8 cellular contexts compared by ENCODE assay signal in the genomic region with DNA sequence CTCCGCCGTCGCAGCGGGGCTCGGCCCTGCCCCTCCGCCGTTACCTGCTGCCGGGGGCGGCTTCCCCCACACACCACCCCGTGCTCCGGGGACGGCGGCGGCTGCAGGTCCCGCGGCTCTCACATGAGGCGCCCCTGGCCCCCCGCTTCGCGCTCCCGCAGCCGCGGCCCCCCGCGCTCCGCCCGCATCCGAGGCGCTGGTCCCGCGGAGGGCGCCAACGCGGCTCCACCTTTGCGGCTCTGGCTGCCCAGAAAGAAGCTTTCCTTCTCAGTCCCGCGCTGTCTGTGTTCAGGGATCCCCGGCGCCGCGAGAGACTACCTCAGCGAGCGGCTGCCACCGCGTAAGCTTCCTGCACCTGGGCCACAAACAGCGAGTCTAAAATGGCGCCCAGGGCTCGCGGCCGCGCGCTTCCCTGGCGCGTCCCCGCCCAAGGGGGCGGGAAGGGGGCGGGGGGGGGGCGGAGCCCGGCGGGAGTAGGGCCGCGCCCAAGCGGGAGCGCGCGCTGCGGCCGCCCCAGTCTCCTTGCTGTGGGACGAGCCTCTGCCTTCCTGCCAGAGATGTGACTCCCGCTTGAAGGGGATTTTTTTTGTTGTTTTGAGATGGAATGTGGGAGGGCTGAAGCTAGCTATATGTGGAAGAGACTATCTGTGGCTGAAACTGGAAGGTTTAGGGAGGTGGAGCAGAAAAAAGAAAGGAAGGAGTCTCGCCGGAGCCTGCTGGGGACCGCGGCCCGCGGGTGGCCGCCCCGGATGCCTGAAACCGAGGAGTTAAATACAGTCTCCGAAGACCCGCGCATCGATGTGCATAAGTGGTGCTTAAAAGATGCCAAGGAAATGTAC. TPM values are rescaled to one million over a fixed set of nuclear protein-coding genes. Genes with fewer than 3 reads are reported as not detected.
DNase-seq lines count a peak whose midpoint lies in the region; ATAC-seq and TF ChIP-seq lines count a peak whose summit lies in the region.

A gene with protein sequence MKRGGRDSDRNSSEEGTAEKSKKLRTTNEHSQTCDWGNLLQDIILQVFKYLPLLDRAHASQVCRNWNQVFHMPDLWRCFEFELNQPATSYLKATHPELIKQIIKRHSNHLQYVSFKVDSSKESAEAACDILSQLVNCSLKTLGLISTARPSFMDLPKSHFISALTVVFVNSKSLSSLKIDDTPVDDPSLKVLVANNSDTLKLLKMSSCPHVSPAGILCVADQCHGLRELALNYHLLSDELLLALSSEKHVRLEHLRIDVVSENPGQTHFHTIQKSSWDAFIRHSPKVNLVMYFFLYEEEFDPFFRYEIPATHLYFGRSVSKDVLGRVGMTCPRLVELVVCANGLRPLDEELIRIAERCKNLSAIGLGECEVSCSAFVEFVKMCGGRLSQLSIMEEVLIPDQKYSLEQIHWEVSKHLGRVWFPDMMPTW (minus strand): TSS at position 377 of the 839 bp plus-strand sequence. CDS start 5,299 bp downstream, outside the sequence.

- H3K36me3 Mint-ChIP-seq in CD4-positive, alpha-beta memory T cell = peaks cover 0 to 35% of the 10 kb centered on the region in 2 donors

- H3K4me1 Mint-ChIP-seq in CD4-positive, alpha-beta memory T cell = peaks cover 29 to 62% (median 46%) of the 10 kb centered on the region in 4 donors

- peaks cover 48% of the 10 kb centered on the region for H3K4me1 ChIP-seq in CD4-positive, alpha-beta memory T cell (ENCODE audit: insufficient read depth, low read length)
- H3K4me1 ChIP-seq in ectodermal cell (ENCODE audit: control insufficient read depth, insufficient read depth, low read length) (peaks cover 4% of the 10 kb centered on the region), lung (ENCODE audit: control insufficient read depth in 2 of 2, insufficient read depth in 2 of 2, low read length in 2 of 2) (peaks cover 3 to 21% of the 10 kb centered on the region in 2 donors)

- peak within 1 kb of the TSS; percentile 80 to 99 (median 97) for H3K27ac Mint-ChIP-seq in CD4-positive, alpha-beta memory T cell

- peak within 1 kb of the TSS; percentile 94 for H3K27ac ChIP-seq in CD4-positive, alpha-beta memory T cell (ENCODE audit: low read depth, low read length)
- peak within 1 kb of the TSS; percentile 88 for H3K27ac ChIP-seq in ectodermal cell (ENCODE audit: insufficient read depth, low read depth, low read length, poor library complexity, severe bottlenecking)
- H3K27ac ChIP-seq in lung (ENCODE audit: low read depth in 1 of 2, low read length in 1 of 2) = peak within 1 kb of the TSS; percentile 98 to 99

- CTCF ChIA-PET in CD4-positive, alpha-beta memory T cell (lab: Charles Lee; ENCODE audit: partially characterized antibody) = interaction anchor here (0.7 to 4.0 kb wide), 7 partner anchors 10 to 47 kb away, joined by 3 to 23 read pairs (median 6); a partner anchor contains a TSS

- peak within 1 kb of the TSS; percentile 66 to 86 for H3K4me3 ChIP-seq in CD4-positive, alpha-beta memory T cell (ENCODE audit: low read length in 2 of 2)
- H3K4me3 ChIP-seq in ectodermal cell (ENCODE audit: insufficient read depth, low read depth, low read length) = peak within 1 kb of the TSS; percentile 88
- H3K4me3 ChIP-seq in lung = peak within 1 kb of the TSS; percentile 86

- no peaks in the 10 kb centered on the region for H3K9me3 ChIP-seq in CD4-positive, alpha-beta memory T cell (ENCODE audit: control insufficient read depth in 1 of 2, low read length in 2 of 2)
- no peaks in the 10 kb centered on the region for H3K9me3 ChIP-seq in ectodermal cell (ENCODE audit: control insufficient read depth, low read length)
- no peaks in the 10 kb centered on the region for H3K9me3 ChIP-seq in lung (ENCODE audit: control insufficient read depth in 2 of 2, insufficient read depth in 1 of 2, low read length in 1 of 2)

- TF ChIP-seq CTCF in lung (IDR thresholded peaks at IDR 0.05; ENCODE audit: control extremely low read depth, extremely low read depth) = no peak

- peak within 1 kb of the TSS; percentile 96 to 100 (median 99) for H3K4me3 Mint-ChIP-seq in CD4-positive, alpha-beta memory T cell

- WGBS in ectodermal cell, 2 experiments = 0 to 1% methylated on average over 79 to 83 of the region's 83 CpGs
- 0% methylated on average over 52 to 83 of the region's 83 CpGs for WGBS in lung, 2 donors

- intact Hi-C loops in CD4-positive, alpha-beta memory T cell (cut with micrococcal nuclease) = loop anchor here (1.0 to 10.0 kb wide), 4 partner anchors 35 to 1392 kb away; a partner anchor contains a TSS

- POLR2A ChIA-PET in CD4-positive, alpha-beta memory T cell (lab: Charles Lee; ENCODE audit: partially characterized antibody) = interaction anchor here (0.9 to 5.0 kb wide), 25 partner anchors 10 to 1701 kb away, joined by 3 to 204 read pairs (median 6); a partner anchor contains a TSS

- H3K27me3 Mint-ChIP-seq in CD4-positive, alpha-beta memory T cell = no peaks in the 10 kb centered on the region

- H3K9me3 Mint-ChIP-seq in CD4-positive, alpha-beta memory T cell = no peaks in the 10 kb centered on the region

- H3K27me3 ChIP-seq in CD4-positive, alpha-beta memory T cell (ENCODE audit: insufficient read depth, low read length) = no peaks in the 10 kb centered on the region
- H3K27me3 ChIP-seq in ectodermal cell (ENCODE audit: control insufficient read depth, insufficient read depth, low read length, poor library complexity, severe bottlenecking) = no peaks in the 10 kb centered on the region
- H3K27me3 ChIP-seq in lung (ENCODE audit: control insufficient read depth, insufficient read depth) = no peaks in the 10 kb centered on the region

- no peaks in the 10 kb centered on the region for H3K36me3 ChIP-seq in CD4-positive, alpha-beta memory T cell (ENCODE audit: insufficient read depth, low read length)
- H3K36me3 ChIP-seq in ectodermal cell (ENCODE audit: control insufficient read depth, insufficient read depth, low read length) (no peaks in the 10 kb centered on the region), lung (ENCODE audit: control insufficient read depth in 2 of 2, insufficient read depth in 2 of 2, low read length in 2 of 2) (no peaks in the 10 kb centered on the region)

- ATAC-seq in GM19452 (IDR thresholded peaks at IDR 0.05; ENCODE audit: unreplicated experiment) = peak; percentile 63
- peak; percentile 30 for ATAC-seq in HG03575 (IDR thresholded peaks at IDR 0.05; ENCODE audit: extremely low read depth, insufficient number of reproducible peaks, low FRiP score, unreplicated experiment)
- peak; percentile 86 for ATAC-seq in lung (ENCODE audit: insufficient read depth, low FRiP score)

- DNase-seq in CD4-positive, alpha-beta memory T cell = peak; percentile 83 to 87 (median 87)
- DNase-seq in NK-92 (lab: John Stamatoyannopoulos, UW; ENCODE audit: unreplicated experiment) (peak; percentile 11), lung (ENCODE audit: low spot score) (peak; percentile 80)
- peak; percentile 49 to 73 for DNase-seq in activated CD8-positive, alpha-beta memory T cell treated with anti-CD3 and anti-CD28 coated beads for 1 hour (ENCODE audit: extremely low read depth in 1 of 2, low read depth in 1 of 2)
- peak; percentile 70 to 77 (median 71) for DNase-seq in stimulated activated CD4-positive, alpha-beta T cell treated with anti-CD3 and anti-CD28 coated beads, TNF-alpha, amount 100 ng/mL, for 24 hours (ENCODE audit: low read depth in 3 of 3)

RNA-seq across cellular contexts. Expression of the gene that starts here (rescaled TPM):
- total RNA-seq in CD4-positive, alpha-beta memory T cell = 10 to 100 TPM; 94.2 to 96.2 TPM
- polyA plus RNA-seq in CD4-positive, alpha-beta memory T cell = 10 to 100 TPM; 53.7 to 67.3 TPM
- polyA plus RNA-seq in ectodermal cell (2013, experiment 1 of 4) = 18.9 TPM
- polyA plus RNA-seq in ectodermal cell (2013, experiment 2 of 4) = 16.9 TPM
- polyA plus RNA-seq in ectodermal cell (2013, experiment 3 of 4) = 18.4 TPM
- polyA plus RNA-seq in ectodermal cell (2013, experiment 4 of 4) = 18.7 TPM
- total RNA-seq in lung = 10 to 100 TPM; 48.0 to 90.6 TPM
- 10 to 100 TPM; 18.7 to 22.3 TPM for polyA plus RNA-seq in lung

Comparison
In these comparisons a context has a peak if more than half of its experiments do, and no peak if none do; other contexts are left out.
1. Peak in every context shown above with its lines: DNase-seq, ATAC-seq, H3K4me3 ChIP-seq and H3K27ac ChIP-seq.
2. DNase-seq: peak in every context shown above with its lines; median percentile 87 in CD4-positive, alpha-beta memory T cell; 80 in lung; 71 in stimulated activated CD4-positive, alpha-beta T cell treated with anti-CD3 and anti-CD28 coated beads, TNF-alpha, amount 100 ng/mL, for 24 hours; 61 in activated CD8-positive, alpha-beta memory T cell treated with anti-CD3 and anti-CD28 coated beads for 1 hour; 11 in NK-92.
3. ATAC-seq: peak in every context shown above with its lines; median percentile 86 in lung; 63 in GM19452; 30 in HG03575.